ENCODE assay signal across 8 cellular contexts in the genomic region with DNA sequence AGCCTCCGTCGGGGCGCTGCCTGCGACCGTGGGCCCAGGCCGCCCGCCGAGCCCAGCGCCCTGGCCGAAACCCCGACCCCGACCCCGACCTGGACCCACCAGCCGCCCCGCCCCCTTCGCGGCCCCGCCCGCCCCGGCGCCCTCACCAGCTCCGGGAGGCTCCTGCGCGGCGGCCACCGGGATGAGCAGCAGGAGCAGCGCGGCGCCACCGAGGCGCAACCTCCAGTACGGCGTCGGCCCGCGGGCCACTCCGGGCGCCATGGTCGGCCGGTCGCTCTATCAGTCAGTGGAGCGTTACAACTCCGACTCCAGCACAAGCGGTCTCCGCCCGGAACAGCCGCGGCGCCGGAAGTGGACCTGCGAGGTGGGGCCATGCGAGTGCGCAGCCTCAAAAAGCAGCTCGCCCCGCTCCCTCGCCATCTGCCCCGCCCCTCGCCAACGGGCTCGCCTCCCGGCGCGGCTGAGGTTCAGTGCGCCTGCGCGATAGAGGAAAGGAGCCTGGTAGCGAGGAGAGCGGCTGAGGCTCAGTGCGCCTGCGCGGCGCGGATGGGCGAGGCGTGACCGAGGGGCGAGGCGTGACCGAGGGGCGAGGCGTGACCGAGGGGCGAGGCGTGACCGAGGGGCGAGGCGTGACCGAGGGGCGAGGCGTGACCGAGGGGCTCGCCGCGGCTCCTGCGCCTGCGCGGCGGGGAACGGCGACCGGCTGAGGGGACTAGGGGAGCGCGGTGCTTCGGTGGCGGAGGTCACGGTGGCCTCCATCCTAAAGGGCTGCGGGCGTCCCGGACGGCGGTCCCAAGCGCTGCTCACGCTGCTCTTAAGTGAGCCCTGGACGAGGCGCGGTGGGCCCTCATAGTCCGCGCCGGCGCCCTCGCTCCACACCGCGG. TPM values are rescaled to one million over a fixed set of nuclear protein-coding genes. Genes with fewer than 3 reads are reported as not detected.
DNase-seq lines count a peak whose midpoint lies in the region; ATAC-seq, FAIRE-seq and TF ChIP-seq lines count a peak whose summit lies in the region.

A gene with protein sequence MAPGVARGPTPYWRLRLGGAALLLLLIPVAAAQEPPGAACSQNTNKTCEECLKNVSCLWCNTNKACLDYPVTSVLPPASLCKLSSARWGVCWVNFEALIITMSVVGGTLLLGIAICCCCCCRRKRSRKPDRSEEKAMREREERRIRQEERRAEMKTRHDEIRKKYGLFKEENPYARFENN (minus strand): TSS at position 335 of the 884 bp plus-strand sequence. CDS start 74 bp downstream, at position 261.

- H3K4me1 Mint-ChIP-seq in CD4-positive, CD25-positive, alpha-beta regulatory T cell: peaks cover 21 to 63% (median 43%) of the 10 kb centered on the region in 4 donors

- no peaks in the 10 kb centered on the region for H3K27me3 ChIP-seq in CD4-positive, CD25-positive, alpha-beta regulatory T cell (ENCODE audit: control insufficient read depth, insufficient read depth, low read length)
- no peaks in the 10 kb centered on the region; a peak in 1 of 5 replicates for H3K27me3 ChIP-seq in HepG2 (ENCODE audit: control insufficient read depth in 1 of 2, insufficient read depth in 2 of 2, low read length in 2 of 2)

- no peak for FAIRE-seq in HepG2 (lab: Jason Lieb, UNC)

- H3K9me3 Mint-ChIP-seq in CD4-positive, CD25-positive, alpha-beta regulatory T cell: no peaks in the 10 kb centered on the region

- intact Hi-C loops in HepG2 (cut with micrococcal nuclease; ENCODE audit: unreplicated experiment): loop anchor here (2.0 to 5.0 kb wide), 2 partner anchors 27 to 71 kb away; a partner anchor contains a TSS

- H3K27ac ChIP-seq in CD4-positive, CD25-positive, alpha-beta regulatory T cell (ENCODE audit: insufficient read depth, low read length, poor library complexity, severe bottlenecking): peak within 1 kb of the TSS; percentile 76
- peak within 1 kb of the TSS; percentile 72 for H3K27ac ChIP-seq in HepG2 (ENCODE audit: extremely low read length, insufficient read depth, low read length)

- peak; percentile 98 to 99 (median 99) for DNase-seq in CD4-positive, CD25-positive, alpha-beta regulatory T cell
- DNase-seq in NCI-H82 (lab: John Stamatoyannopoulos, UW) (peak; percentile 99), dermis blood vessel endothelial cell (peak; percentile 99), HepG2 (ENCODE audit: low spot score) (peak; percentile 93)
- peak; percentile 99 for DNase-seq in activated CD4-positive, alpha-beta T cell treated with anti-CD3 and anti-CD28 coated beads, Interleukin-2, amount 50 U/mL, for 48 hours
- peak; percentile 99 to 100 for DNase-seq in stimulated activated CD4-positive, alpha-beta T cell treated with anti-CD3 and anti-CD28 coated beads, Interleukin-2, amount 100 ng/mL, for 48 hours

- H3K4me3 ChIP-seq in CD4-positive, CD25-positive, alpha-beta regulatory T cell (ENCODE audit: low read depth, low read length): peak within 1 kb of the TSS; percentile 85
- peak within 1 kb of the TSS; percentile 71 to 94 (median 82) for H3K4me3 ChIP-seq in HepG2 (replicated peaks in 1 of 3; ENCODE audit: insufficient read depth in 1 of 3, low read depth in 2 of 3, low read length in 3 of 3)

- TF ChIP-seq POLR2A in HepG2 (IDR thresholded peaks at IDR 0.05; ENCODE audit: insufficient read depth in 1 of 2, low read depth in 2 of 2, low read length in 2 of 2): peak in 1 of 2 experiments; percentile 80; a peak in 2 of 4 replicates

- no peak for TF ChIP-seq EP300 in HepG2 (IDR thresholded peaks at IDR 0.05; ENCODE audit: low read depth in 2 of 2, low read length in 2 of 2)
- TF ChIP-seq EP300 in HepG2 (CRISPR knock-in tag; IDR thresholded peaks at IDR 0.05; ENCODE audit: borderline replicate concordance): 0 out of 2 replicates have a peak, but pooled peaks have one; percentile 7

- peaks cover 40% of the 10 kb centered on the region for H4K20me1 ChIP-seq in HepG2 (ENCODE audit: insufficient read depth, low read length)

- peak within 1 kb of the TSS; percentile 90 to 96 (median 91) for H3K27ac Mint-ChIP-seq in CD4-positive, CD25-positive, alpha-beta regulatory T cell

- BruUV-seq in HepG2 (replicated peaks; lab: Mats Ljungman, UMichigan): no TSS peak

- H3K4me3 Mint-ChIP-seq in CD4-positive, CD25-positive, alpha-beta regulatory T cell: peak within 1 kb of the TSS; percentile 92 to 99 (median 96)

- in situ Hi-C loops in HepG2 (cut with HindIII; ENCODE audit: extremely low pct_ligation_motif_present, low pct_unique_long_range_greater_than_20kb): no loop called here

- H3K4me1 ChIP-seq in CD4-positive, CD25-positive, alpha-beta regulatory T cell (ENCODE audit: control insufficient read depth, insufficient read depth, low read length, poor library complexity, severe bottlenecking): peaks cover 59% of the 10 kb centered on the region
- H3K4me1 ChIP-seq in HepG2 (ENCODE audit: insufficient read depth, low read length): peaks cover 74% of the 10 kb centered on the region

- CTCF ChIA-PET in HepG2 (lab: Yijun Ruan, JAX; ENCODE audit: low intra/inter-chr PET ratio, low total read pairs): no interaction called here

- H3K36me3 Mint-ChIP-seq in CD4-positive, CD25-positive, alpha-beta regulatory T cell: no peaks in the 10 kb centered on the region

- peak; percentile 76 to 80 for ATAC-seq in CD4-positive, CD25-positive, alpha-beta regulatory T cell (ENCODE audit: low read depth in 2 of 2)
- peak; percentile 60 for ATAC-seq in GM19438 (IDR thresholded peaks at IDR 0.05; ENCODE audit: low read depth, unreplicated experiment)
- peak; percentile 65 for ATAC-seq in HG03571 (IDR thresholded peaks at IDR 0.05; ENCODE audit: unreplicated experiment)
- peak; percentile 70 for ATAC-seq in HepG2

- H3K9me3 ChIP-seq in CD4-positive, CD25-positive, alpha-beta regulatory T cell (ENCODE audit: control insufficient read depth in 2 of 2, low read length in 2 of 2): no peaks in the 10 kb centered on the region
- no peaks in the 10 kb centered on the region for H3K9me3 ChIP-seq in HepG2 (ENCODE audit: low read length)

- POLR2A ChIA-PET in HepG2 (lab: Yijun Ruan, JAX): interaction anchor here (0.6 to 3.8 kb wide), 19 partner anchors 8 to 416 kb away, joined by 3 to 50 read pairs (median 5); a partner anchor contains a TSS

- no peak for TF ChIP-seq RAD21 in HepG2 (CRISPR knock-in tag; IDR thresholded peaks at IDR 0.05)

- 58% methylated on average over 33 of the region's 123 CpGs for WGBS in HepG2 (ENCODE audit: low lambda C conversion rate)

- H3K4me2 ChIP-seq in HepG2 (ENCODE audit: low read depth, low read length): peak within 1 kb of the TSS; percentile 95

- H3K36me3 ChIP-seq in CD4-positive, CD25-positive, alpha-beta regulatory T cell (ENCODE audit: control insufficient read depth, insufficient read depth, low read length): no peaks in the 10 kb centered on the region
- H3K36me3 ChIP-seq in HepG2 (replicated peaks in 1 of 2; ENCODE audit: control insufficient read depth in 1 of 2, insufficient read depth in 2 of 2, low read length in 2 of 2): peaks cover 0 to 4% of the 10 kb centered on the region in 2 experiments; a peak in 1 of 5 replicates

- H3K9ac ChIP-seq in HepG2 (ENCODE audit: insufficient read depth, low read depth, low read length): peak within 1 kb of the TSS; percentile 94

- H3K27me3 Mint-ChIP-seq in CD4-positive, CD25-positive, alpha-beta regulatory T cell: peaks cover 7% of the 10 kb centered on the region

- 0 out of 2 replicates have a peak, but pooled peaks have one; percentile 2 for TF ChIP-seq CTCF in HepG2 (CRISPR knock-in tag; IDR thresholded peaks at IDR 0.05)

- no peak within 1 kb of the TSS for H2AFZ ChIP-seq in HepG2 (ENCODE audit: low read length)

- peaks cover 50% of the 10 kb centered on the region for H3K79me2 ChIP-seq in HepG2 (ENCODE audit: insufficient read depth, low read length)

TF ChIP-seq in HepG2, 621 proteins besides CTCF, POLR2A, EP300 and RAD21 (continues in another document):
- no peak; the same call in 1 of the 2 replicates for TF ChIP-seq ZNF232 (CRISPR knock-in tag; IDR thresholded peaks at IDR 0.05; ENCODE audit: borderline replicate concordance)
- peak; percentile 81 for TF ChIP-seq ELF1 (CRISPR knock-in tag; IDR thresholded peaks at IDR 0.05)

RNA-seq across cellular contexts. Expression of the gene that starts here (rescaled TPM):
- 98.3 TPM for total RNA-seq in CD4-positive, CD25-positive, alpha-beta regulatory T cell
- polyA plus RNA-seq in CD4-positive, CD25-positive, alpha-beta regulatory T cell: 100 to 1,000 TPM in 1 of 4 donors, 10 to 100 TPM in 3; 78.5 to 100 (median 95.1) TPM
- 505 and 528 TPM in 2 replicates for total RNA-seq in dermis blood vessel endothelial cell
- 89.4 and 161 TPM in 2 replicates for total RNA-seq in HepG2 (2016; rRNA removed; fragmentation: Illumina TruSeq; extraction: Trizol)
- total RNA-seq in HepG2 (2016; cell fraction: cytosol; rRNA removed; fragmentation: Illumina TruSeq; extraction: Trizol; ENCODE audit: low read depth): 42.7 and 52.7 TPM in 2 replicates
- total RNA-seq in HepG2 (2016; cell fraction: insoluble cytoplasmic fraction; rRNA removed; fragmentation: Illumina TruSeq; extraction: Trizol): 93.0 and 159 TPM in 2 replicates
- total RNA-seq in HepG2 (2016; cell fraction: membrane; rRNA removed; fragmentation: Illumina TruSeq; extraction: Trizol): 72.6 and 73.1 TPM in 2 replicates
- total RNA-seq in HepG2 (2016; cell fraction: nucleus; rRNA removed; fragmentation: Illumina TruSeq; extraction: Trizol): 137 and 161 TPM in 2 replicates
- polyA plus RNA-seq in HepG2 (2011; rRNA removed): 700 and 734 TPM in 2 replicates
- 548 and 662 TPM in 2 replicates for polyA plus RNA-seq in HepG2 (2011; cell fraction: cytosol; rRNA removed)
- 529 and 555 TPM in 2 replicates for polyA plus RNA-seq in HepG2 (2011; cell fraction: nucleus; rRNA removed)
- 435 and 453 TPM in 2 replicates for polyA plus RNA-seq in HepG2 (2012)
- 22.2 and 24.3 TPM in 2 replicates for polyA plus RNA-seq in HepG2 (2016; cell fraction: cytosol; fragmentation: Illumina TruSeq; extraction: Trizol; ENCODE audit: low read depth)
- polyA plus RNA-seq in HepG2 (2016; cell fraction: insoluble cytoplasmic fraction; fragmentation: Illumina TruSeq; extraction: Trizol; ENCODE audit: low read depth): 90.0 and 95.3 TPM in 2 replicates
- polyA plus RNA-seq in HepG2 (2016; cell fraction: membrane; fragmentation: Illumina TruSeq; extraction: Trizol; ENCODE audit: low read depth): 47.9 and 49.9 TPM in 2 replicates
- 267 and 281 TPM in 2 replicates for polyA plus RNA-seq in HepG2 (2016; cell fraction: nucleus; fragmentation: Illumina TruSeq; extraction: Trizol; ENCODE audit: insufficient read depth, low read depth)
- 110 and 581 TPM in 2 replicates for polyA minus RNA-seq in HepG2 (2011; rRNA and poly(A)+ RNA removed; ENCODE audit: low replicate concordance)
- polyA minus RNA-seq in HepG2 (2011; cell fraction: cytosol; rRNA and poly(A)+ RNA removed): 491 and 595 TPM in 2 replicates
- 203 and 242 TPM in 2 replicates for polyA minus RNA-seq in HepG2 (2011; cell fraction: nucleus; rRNA and poly(A)+ RNA removed)

Comparison
In these comparisons a context has a peak if more than half of its experiments do, and no peak if none do; other contexts are left out.
1. Peak in every context shown above with its lines: DNase-seq, ATAC-seq, H3K4me3 ChIP-seq and H3K27ac ChIP-seq.